ENCODE assay signal across 24 cellular contexts in the genomic region with DNA sequence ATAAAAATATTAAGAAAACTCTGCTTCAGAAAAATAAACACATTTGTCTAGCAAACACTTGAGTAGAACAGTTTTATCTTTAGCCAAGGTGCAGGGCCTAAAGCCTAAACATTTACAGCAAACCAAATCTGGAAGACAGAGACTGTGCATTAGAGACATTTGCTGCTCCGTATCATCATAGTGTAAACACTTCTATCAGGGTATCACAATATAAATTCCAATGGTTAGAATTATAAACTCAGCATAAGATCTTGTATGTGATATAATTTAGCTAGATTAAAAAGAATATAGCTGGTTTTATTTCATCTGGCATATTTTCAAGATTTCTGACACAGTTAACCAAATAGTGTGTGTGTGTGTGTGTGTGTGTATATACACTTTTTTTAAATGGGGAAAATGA.
"Had no signal": no experiment of that assay in that cellular context is flagged by ENCODE, and none has a peak within 500 bp of the region (broad histone marks: within the 10 kb centered on the region; RNA-seq: fewer than 3 reads in every experiment).

No MANE protein-coding gene starts in this region.

- H3K36me3 ChIP-seq: esophagus muscularis mucosa, gastrocnemius medialis, heart right ventricle, left lung, lower lobe of right lung had no signal

- H3K4me3 ChIP-seq: coronary artery, dorsolateral prefrontal cortex, esophagus muscularis mucosa, gastrocnemius medialis, heart right ventricle, left lung, lower lobe of right lung, mucosa of descending colon had no signal

- H3K4me1 ChIP-seq: esophagus muscularis mucosa, gastrocnemius medialis, heart right ventricle, left lung, lower lobe of right lung had no signal

- H3K9me3 ChIP-seq: esophagus muscularis mucosa, gastrocnemius medialis, heart right ventricle, lower lobe of right lung, mucosa of descending colon had no signal

- H3K27ac ChIP-seq: coronary artery, dorsolateral prefrontal cortex, esophagus muscularis mucosa, gastrocnemius medialis, heart right ventricle, left lung, lower lobe of right lung had no signal

- FAIRE-seq: endothelial cell of umbilical vein, islet of Langerhans, keratinocyte had no signal

- H3K27me3 ChIP-seq: dorsolateral prefrontal cortex, esophagus muscularis mucosa, gastrocnemius medialis, heart right ventricle, left lung had no signal

- ATAC-seq: gastrocnemius medialis; heart right ventricle; left cardiac atrium; left lung; left ventricle myocardium superior; lower lobe of right lung; mucosa of descending colon; naive thymus-derived CD8-positive, alpha-beta T cell had no signal

- DNase-seq: dermis blood vessel endothelial cell; dorsolateral prefrontal cortex; effector CD4-positive, alpha-beta T cell; effector memory CD4-positive, alpha-beta T cell; foreskin fibroblast; foreskin melanocyte; gastrocnemius medialis; glutamatergic neuron; head of caudate nucleus; heart right ventricle; hippocampal formation; left cardiac atrium; left lung; left ventricle myocardium superior; lower lobe of right lung; mesenchymal stem cell; mucosa of descending colon; naive B cell; naive thymus-derived CD8-positive, alpha-beta T cell had no signal
